ENCODE assay signal across 21 cellular contexts in genomic region chr3:151769175-151769574, GRCh38. TPM values are rescaled to one million over a fixed set of nuclear protein-coding genes. Genes with fewer than 3 reads are reported as not detected.
DNase-seq lines count a peak whose midpoint lies in the region; ATAC-seq, FAIRE-seq and TF ChIP-seq lines count a peak whose summit lies in the region.
"Had no signal": no experiment of that assay in that cellular context is flagged by ENCODE, and none has a peak within 500 bp of the region (broad histone marks: within the 10 kb centered on the region; RNA-seq: fewer than 3 reads in every experiment).

No MANE protein-coding gene starts in this region.

- H3K27me3 ChIP-seq in Caco-2 (replicated peaks; ENCODE audit: control insufficient read depth, insufficient read depth, low read length) (no peaks in the 10 kb centered on the region), pancreas (no peaks in the 10 kb centered on the region)

- intact Hi-C loops in Caco-2 (cut with micrococcal nuclease; ENCODE audit: unreplicated experiment) (no loop called here), pancreas (cut with DNase I) (no loop called here)
- intact Hi-C loops in dendritic cell treated with granulocyte-macrophage colony-stimulating factor and Interleukin-4, amounts not matched to agents 40 ng/mL and 50 ng/mL, for 4 days (cut with micrococcal nuclease), result no loop called here

- POLR2A ChIA-PET in Caco-2 (lab: Charles Lee), result no interaction called here

- CTCF ChIA-PET in Caco-2 (lab: Charles Lee), result no interaction called here

- H3K36me3 ChIP-seq in Caco-2 (ENCODE audit: control insufficient read depth, insufficient read depth, low read length), result no peaks in the 10 kb centered on the region
- H3K36me3 ChIP-seq in pancreas, result no peaks in the 10 kb centered on the region
- H3K36me3 ChIP-seq: thoracic aorta had no signal

- DNase-seq in Caco-2 (no peak), OCI-M1 (lab: John Stamatoyannopoulos, UW) (peak; percentile 14), pancreas (no peak), NCI-H1105 (lab: John Stamatoyannopoulos, UW) (no peak)
- no peak for DNase-seq in stimulated activated CD4-positive, alpha-beta T cell treated with anti-CD3 and anti-CD28 coated beads, Interleukin-2, amount 100 ng/mL, for 48 hours
- DNase-seq: activated CD4-positive, alpha-beta T cell treated with anti-CD3 and anti-CD28 coated beads, Interleukin-2, amount 50 U/mL, for 4 hours; activated naive CD4-positive, alpha-beta T cell treated with anti-CD3 and anti-CD28 coated beads for 36 hours; activated T-cell treated with anti-CD3 and anti-CD28 coated beads, Interleukin-2, amount 50 U/mL, for 1 hour; anterior cingulate cortex; EL; hippocampal formation; IMR-90; kidney; midbrain; NCI-H187; NCI-H226 had no signal

- 72 to 77% methylated on average over 2 of the region's 2 CpGs for WGBS in pancreas, 2 donors

- FAIRE-seq in pancreas (lab: Jason Lieb, UNC), result no peak
- FAIRE-seq: kidney had no signal

- no peak for ATAC-seq in pancreas
- ATAC-seq in HG02970 (IDR thresholded peaks at IDR 0.05; ENCODE audit: low FRiP score, unreplicated experiment), result no peak

- H3K4me3 Mint-ChIP-seq in Caco-2 (ENCODE audit: unreplicated experiment), result no peak overlapping the region
- no peak overlapping the region for H3K4me3 Mint-ChIP-seq in dendritic cell treated with granulocyte-macrophage colony-stimulating factor and Interleukin-4, amounts not matched to agents 40 ng/mL and 50 ng/mL, for 4 days
- H3K4me3 Mint-ChIP-seq: activated naive CD4-positive, alpha-beta T cell treated with anti-CD3 and anti-CD28 coated beads for 36 hours; neural crest cell had no signal

- no TSS peak for BruUV-seq in Caco-2 (replicated peaks; lab: Mats Ljungman, UMichigan)

- no peak for TF ChIP-seq CTCF in Caco-2 (IDR thresholded peaks at IDR 0.05; ENCODE audit: insufficient read depth in 1 of 2, low read depth in 1 of 2, low read length in 1 of 2, severe bottlenecking in 1 of 2, unreplicated experiment in 1 of 2)
- TF ChIP-seq CTCF in pancreas (IDR thresholded peaks at IDR 0.05), result no peak

- H3K4me3 ChIP-seq in Caco-2 (ENCODE audit: low read depth, low read length), result no peak overlapping the region
- H3K4me3 ChIP-seq in pancreas, result peak overlapping the region in 1 of 4 donors; percentile 8
- H3K4me3 ChIP-seq: thoracic aorta had no signal

- H3K4me1 ChIP-seq in Caco-2 (peaks cover 30% of the 10 kb centered on the region), pancreas (peaks cover 8 to 40% (median 39%) of the 10 kb centered on the region in 3 donors)

- H3K9me3 Mint-ChIP-seq in Caco-2 (ENCODE audit: unreplicated experiment), result no peaks in the 10 kb centered on the region
- peaks cover 23% of the 10 kb centered on the region for H3K9me3 Mint-ChIP-seq in dendritic cell treated with granulocyte-macrophage colony-stimulating factor and Interleukin-4, amounts not matched to agents 40 ng/mL and 50 ng/mL, for 4 days
- H3K9me3 Mint-ChIP-seq: activated naive CD4-positive, alpha-beta T cell treated with anti-CD3 and anti-CD28 coated beads for 36 hours; neural crest cell had no signal

- no peaks in the 10 kb centered on the region for H3K27me3 Mint-ChIP-seq in Caco-2 (ENCODE audit: insufficient read depth, unreplicated experiment)
- no peaks in the 10 kb centered on the region for H3K27me3 Mint-ChIP-seq in dendritic cell treated with granulocyte-macrophage colony-stimulating factor and Interleukin-4, amounts not matched to agents 40 ng/mL and 50 ng/mL, for 4 days

- H3K36me3 Mint-ChIP-seq in Caco-2 (ENCODE audit: insufficient read depth, unreplicated experiment), result no peaks in the 10 kb centered on the region
- H3K36me3 Mint-ChIP-seq in dendritic cell treated with granulocyte-macrophage colony-stimulating factor and Interleukin-4, amounts not matched to agents 40 ng/mL and 50 ng/mL, for 4 days (ENCODE audit: low read depth), result peaks cover 8% of the 10 kb centered on the region

- peak overlapping the region; percentile 61 for H3K27ac Mint-ChIP-seq in Caco-2 (ENCODE audit: unreplicated experiment)
- H3K27ac Mint-ChIP-seq in dendritic cell treated with granulocyte-macrophage colony-stimulating factor and Interleukin-4, amounts not matched to agents 40 ng/mL and 50 ng/mL, for 4 days, result peak overlapping the region; percentile 80
- H3K27ac Mint-ChIP-seq: activated naive CD4-positive, alpha-beta T cell treated with anti-CD3 and anti-CD28 coated beads for 36 hours had no signal

- H3K4me1 Mint-ChIP-seq in Caco-2 (ENCODE audit: low read depth, unreplicated experiment), result peaks cover 27% of the 10 kb centered on the region
- peaks cover 50% of the 10 kb centered on the region for H3K4me1 Mint-ChIP-seq in dendritic cell treated with granulocyte-macrophage colony-stimulating factor and Interleukin-4, amounts not matched to agents 40 ng/mL and 50 ng/mL, for 4 days (ENCODE audit: low read depth)

- H3K9me3 ChIP-seq in Caco-2, result no peaks in the 10 kb centered on the region
- H3K9me3 ChIP-seq in pancreas, result no peaks in the 10 kb centered on the region
- H3K9me3 ChIP-seq: thoracic aorta had no signal

- peak overlapping the region in 3 of 4 donors; percentile 75 to 85 (median 76) for H3K27ac ChIP-seq in pancreas

RNA-seq across cellular contexts. Expression of gene AADACL2, which starts 35.4 kb away (rescaled TPM):
- total RNA-seq in Caco-2 (2022), result not detected in 2 replicates
- total RNA-seq in pancreas, result not detected
- polyA plus RNA-seq in pancreas, result not detected
- total RNA-seq: activated naive CD4-positive, alpha-beta T cell treated with anti-CD3 and anti-CD28 coated beads for 36 hours; chondrocyte; IMR-90; kidney; neural crest cell; thoracic aorta had no signal
- polyA plus RNA-seq: IMR-90 had no signal

RNA-seq across cellular contexts. Expression of gene AADAC, which starts 44.7 kb away (rescaled TPM):
- total RNA-seq in Caco-2 (2022), result 0.57 and 1.1 TPM in 2 replicates
- 10 to 100 TPM in 4 of 6 donors, 1 to 10 TPM in 2; 2.7 to 83.7 (median 19.9) TPM for total RNA-seq in pancreas
- polyA plus RNA-seq in pancreas, result 10 to 100 TPM in 1 of 2 donors, 1 to 10 TPM in 1; 9.1 to 20.7 TPM
- total RNA-seq: activated naive CD4-positive, alpha-beta T cell treated with anti-CD3 and anti-CD28 coated beads for 36 hours; chondrocyte; IMR-90; kidney; neural crest cell; thoracic aorta had no signal
- polyA plus RNA-seq: IMR-90 had no signal
